8 cellular contexts compared by ENCODE assay signal in genomic region chr12:1661553-1662335, GRCh38. TPM values are rescaled to one million over a fixed set of nuclear protein-coding genes. Genes with fewer than 3 reads are reported as not detected.
DNase-seq lines count a peak whose midpoint lies in the region; ATAC-seq and TF ChIP-seq lines count a peak whose summit lies in the region.

No MANE protein-coding gene starts in this region.

- no peaks in the 10 kb centered on the region for H3K27me3 ChIP-seq in MM.1S (replicated peaks; ENCODE audit: insufficient read depth, low read length)

- no peaks in the 10 kb centered on the region for H3K27me3 Mint-ChIP-seq in activated naive CD4-positive, alpha-beta T cell treated with anti-CD3 and anti-CD28 coated beads for 36 hours (ENCODE audit: low read depth)

- H3K4me3 ChIP-seq in MM.1S (ENCODE audit: low read length): peak overlapping the region; percentile 48; the same call in 1 of the 2 replicates

- TF ChIP-seq CTCF in MM.1S (IDR thresholded peaks at IDR 0.05; ENCODE audit: low read length): no peak

- peak overlapping the region; percentile 54; the same call in 1 of the 2 replicates for H3K4me2 ChIP-seq in MM.1S (ENCODE audit: low read depth, low read length)

- intact Hi-C loops in activated naive CD4-positive, alpha-beta T cell treated with anti-CD3 and anti-CD28 coated beads for 36 hours (cut with micrococcal nuclease): loop anchor here (1.0 kb wide), 1 partner anchor 29 kb away; no protein-coding TSS in a partner anchor

- no peaks in the 10 kb centered on the region for H3K36me3 ChIP-seq in MM.1S (replicated peaks; ENCODE audit: insufficient read depth, low read length)

- H3K9me2 ChIP-seq in MM.1S (replicated peaks; ENCODE audit: insufficient read depth, low read length): no peaks in the 10 kb centered on the region

- no peaks in the 10 kb centered on the region for H4K20me1 ChIP-seq in MM.1S (ENCODE audit: insufficient read depth, low read length)

- peaks cover 33% of the 10 kb centered on the region for H3K4me1 Mint-ChIP-seq in activated naive CD4-positive, alpha-beta T cell treated with anti-CD3 and anti-CD28 coated beads for 36 hours (ENCODE audit: low read depth)

- peak overlapping the region; percentile 48; the same call in 1 of the 2 replicates for H3K27ac ChIP-seq in MM.1S (ENCODE audit: low read length)
- H3K27ac ChIP-seq in substantia nigra (ENCODE audit: low read depth, low read length, poor library complexity, severe bottlenecking): peak overlapping the region; percentile 95

- in situ Hi-C loops in SK-MEL-5 (cut with HindIII; ENCODE audit: low pct_unique_long_range_greater_than_20kb, low sequenced_read_pairs): loop anchor here (25.0 kb wide), 1 partner anchor 126 kb away; no protein-coding TSS in a partner anchor

- no peak overlapping the region; the same call in 1 of the 2 replicates for H3K9ac ChIP-seq in MM.1S (ENCODE audit: low read length)

- H3K4me3 Mint-ChIP-seq in activated naive CD4-positive, alpha-beta T cell treated with anti-CD3 and anti-CD28 coated beads for 36 hours: peak overlapping the region; percentile 71

- peaks cover 12% of the 10 kb centered on the region for H3K4me1 ChIP-seq in MM.1S (ENCODE audit: low read length)

- CTCF ChIA-PET in activated naive CD4-positive, alpha-beta T cell treated with anti-CD3 and anti-CD28 coated beads for 36 hours (lab: Charles Lee): interaction anchor here (0.7 to 2.6 kb wide), 5 partner anchors 9 to 278 kb away, joined by 3 to 14 read pairs (median 3); no protein-coding TSS in a partner anchor

- H3K36me3 Mint-ChIP-seq in activated naive CD4-positive, alpha-beta T cell treated with anti-CD3 and anti-CD28 coated beads for 36 hours (ENCODE audit: low read depth): peaks cover 1% of the 10 kb centered on the region

- H2AFZ ChIP-seq in MM.1S (ENCODE audit: low read length): no peak overlapping the region

- DNase-seq in D341Med (ENCODE audit: low spot score) (peak; percentile 96), MM.1S (peak; percentile 96), SK-MEL-5 (ENCODE audit: low read depth, low spot score) (peak; percentile 67), globus pallidus (ENCODE audit: low spot score) (peak; percentile 94), nucleus accumbens (lab: John Stamatoyannopoulos, UW) (peak; percentile 52 to 99 (median 94)), substantia nigra (lab: John Stamatoyannopoulos, UW) (peak; percentile 77 to 99 (median 95))
- DNase-seq in activated naive CD4-positive, alpha-beta T cell treated with anti-CD3 and anti-CD28 coated beads for 36 hours: peak; percentile 88

- H3K9me3 Mint-ChIP-seq in activated naive CD4-positive, alpha-beta T cell treated with anti-CD3 and anti-CD28 coated beads for 36 hours: no peaks in the 10 kb centered on the region

- peaks cover 31% of the 10 kb centered on the region for H3F3A ChIP-seq in MM.1S (ENCODE audit: insufficient read depth, low read length)

- ATAC-seq in GM21717 (IDR thresholded peaks at IDR 0.05; ENCODE audit: unreplicated experiment): peak; percentile 59

- H3K27ac Mint-ChIP-seq in activated naive CD4-positive, alpha-beta T cell treated with anti-CD3 and anti-CD28 coated beads for 36 hours: peak overlapping the region; percentile 61

- no peaks in the 10 kb centered on the region for H3K9me3 ChIP-seq in MM.1S (replicated peaks; ENCODE audit: insufficient read depth, low read length)

- H3K79me2 ChIP-seq in MM.1S (ENCODE audit: low read length): no peaks in the 10 kb centered on the region

RNA-seq across cellular contexts. Expression of gene ADIPOR2, which starts 29.1 kb away (rescaled TPM):
- total RNA-seq in SK-MEL-5 (2014; rRNA removed; shearing (Covaris generic)): 61.3 and 64.5 TPM in 2 replicates
- polyA plus RNA-seq in SK-MEL-5 (2015; cell fraction: cytosol; rRNA removed): 73.7 and 91.9 TPM in 2 replicates
- 68.4 and 71.3 TPM in 2 replicates for polyA plus RNA-seq in SK-MEL-5 (2015; cell fraction: nucleus; rRNA removed)
- 10 to 100 TPM; 31.1 to 34.8 TPM for total RNA-seq in activated naive CD4-positive, alpha-beta T cell treated with anti-CD3 and anti-CD28 coated beads for 36 hours

RNA-seq across cellular contexts. Expression of gene WNT5B, which starts 32.7 kb away (rescaled TPM):
- 0.53 and 0.69 TPM in 2 replicates for total RNA-seq in SK-MEL-5 (2014; rRNA removed; shearing (Covaris generic))
- 0.79 and 3.4 TPM in 2 replicates for polyA plus RNA-seq in SK-MEL-5 (2015; cell fraction: cytosol; rRNA removed)
- not detected in 2 replicates for polyA plus RNA-seq in SK-MEL-5 (2015; cell fraction: nucleus; rRNA removed)
- not detected for total RNA-seq in activated naive CD4-positive, alpha-beta T cell treated with anti-CD3 and anti-CD28 coated beads for 36 hours

Comparison
In these comparisons a context has a peak if more than half of its experiments do, and no peak if none do; other contexts are left out.
1. Peak in every context shown above with its lines: DNase-seq, ATAC-seq, H3K4me3 ChIP-seq and H3K27ac ChIP-seq.